1 cellular context compared by ENCODE assay signal in genomic region chr16:87647431-87648185, GRCh38.
TF ChIP-seq lines count a peak whose summit lies in the region.

No MANE protein-coding gene starts in this region.

TF ChIP-seq in K562, 482 proteins besides CTCF, POLR2A, EP300 and RAD21 (continued from another document):
- TF ChIP-seq TSHZ1 (CRISPR knock-in tag; IDR thresholded peaks at IDR 0.05) (no peak), ARHGAP35 (IDR thresholded peaks at IDR 0.05; ENCODE audit: partially characterized antibody) (no peak), ATF6 (CRISPR knock-in tag; IDR thresholded peaks at IDR 0.05) (no peak), E2F5 (CRISPR knock-in tag; IDR thresholded peaks at IDR 0.05) (no peak), KLF10 (CRISPR knock-in tag; IDR thresholded peaks at IDR 0.05) (no peak), E2F3 (CRISPR knock-in tag; IDR thresholded peaks at IDR 0.05) (no peak)
TF ChIP-seq in K562: peak in this region for 0.
